22 cellular contexts compared by ENCODE assay signal in genomic region chr4:8164687-8165086, GRCh38. TPM values are rescaled to one million over a fixed set of nuclear protein-coding genes. Genes with fewer than 3 reads are reported as not detected.
A peak's percentile ranks its signal among the peaks of the same experiment; 100 is the strongest.
DNase-seq lines count a peak whose midpoint lies in the region; ATAC-seq, FAIRE-seq and TF ChIP-seq lines count a peak whose summit lies in the region.
"Had no signal": no experiment of that assay in that cellular context is flagged by ENCODE, and none has a peak within 500 bp of the region (broad histone marks: within the 10 kb centered on the region; RNA-seq: fewer than 3 reads in every experiment).

No MANE protein-coding gene starts in this region.

- H3K27me3 ChIP-seq in astrocyte (ENCODE audit: insufficient read depth, low read length) (peaks cover 14% of the 10 kb centered on the region), stomach (no peaks in the 10 kb centered on the region)

- H3K27ac ChIP-seq in astrocyte (ENCODE audit: low read depth, low read length) (no peak overlapping the region), stomach (no peak overlapping the region)
- H3K27ac ChIP-seq: GM23248, KMS-11 had no signal

- no peak for DNase-seq in activated naive CD4-positive, alpha-beta T cell treated with anti-CD3 and anti-CD28 coated beads, Interleukin-2, amount 10 ng/mL, durations not matched to agents 7 days and 5 days
- DNase-seq in activated naive CD4-positive, alpha-beta T cell treated with anti-CD3 and anti-CD28 coated beads, Interleukin-2, amount 50 U/mL, for 72 hours (ENCODE audit: low spot score in 2 of 2), result no peak
- DNase-seq in astrocyte (ENCODE audit: low read depth) (no peak), neural crest cell (ENCODE audit: low read depth, low spot score) (no peak), stomach (no peak), mucosa of descending colon (no peak), dermis blood vessel endothelial cell (no peak)
- DNase-seq: 8988T; DND-41; GM23248; IMR-90; NCI-H1105; NCI-H2029 treated with DMSO at 0.1 percent for 48 hours; NCI-H226; NCI-H774; NK-92 treated with Interleukin-12 subunit alpha and Interleukin-12 subunit beta, amount 100 ng/mL, for 24 hours had no signal

- no peak for TF ChIP-seq CTCF in astrocyte (IDR thresholded peaks at IDR 0.05; ENCODE audit: insufficient read depth, low read depth, low read length)
- no peak for TF ChIP-seq CTCF in neural crest cell (conservative IDR thresholded peaks at IDR 0.05)
- TF ChIP-seq CTCF in stomach (IDR thresholded peaks at IDR 0.05), result no peak
- no peak for TF ChIP-seq CTCF in mucosa of descending colon (IDR thresholded peaks at IDR 0.05)

- no peak overlapping the region for H3K4me3 ChIP-seq in astrocyte (ENCODE audit: insufficient read depth, low read depth, low read length)
- H3K4me3 ChIP-seq in stomach, result no peak overlapping the region
- H3K4me3 ChIP-seq in mucosa of descending colon, result no peak overlapping the region
- H3K4me3 ChIP-seq: GM12878, GM23248, HAP-1 had no signal

- H2AFZ ChIP-seq in astrocyte (ENCODE audit: low read depth, low read length), result no peak overlapping the region
- H2AFZ ChIP-seq: GM23248 had no signal

- no peaks in the 10 kb centered on the region for H3K36me3 Mint-ChIP-seq in activated naive CD4-positive, alpha-beta T cell treated with anti-CD3 and anti-CD28 coated beads, Interleukin-2, amount 10 ng/mL, durations not matched to agents 7 days and 5 days
- H3K36me3 Mint-ChIP-seq in activated naive CD4-positive, alpha-beta T cell treated with anti-CD3 and anti-CD28 coated beads, Interleukin-2, amount 50 U/mL, for 72 hours, result no peaks in the 10 kb centered on the region
- H3K36me3 Mint-ChIP-seq in astrocyte (ENCODE audit: low read depth, unreplicated experiment), result peaks cover 2% of the 10 kb centered on the region
- no peaks in the 10 kb centered on the region for H3K36me3 Mint-ChIP-seq in neural crest cell (ENCODE audit: low read depth)
- H3K36me3 Mint-ChIP-seq in stimulated activated memory B cell treated with anti-CD40 and anti-IgM and Interleukin-4, amounts not matched to agents 10 μg/mL and 1 μg/mL and 100 μg/mL, for 72 hours, result peaks cover 2% of the 10 kb centered on the region

- 78 to 94% (median 91%) methylated on average over 10 of the region's 10 CpGs for WGBS in stomach, 5 donors

- H3K4me1 ChIP-seq in astrocyte (ENCODE audit: insufficient read depth, low read length) (no peaks in the 10 kb centered on the region), stomach (peaks cover 8 to 21% (median 11%) of the 10 kb centered on the region in 4 donors), mucosa of descending colon (ENCODE audit: low read depth) (peaks cover 3% of the 10 kb centered on the region)
- H3K4me1 ChIP-seq: HAP-1 had no signal

- no peak overlapping the region for H3K4me3 Mint-ChIP-seq in activated naive CD4-positive, alpha-beta T cell treated with anti-CD3 and anti-CD28 coated beads, Interleukin-2, amount 10 ng/mL, durations not matched to agents 7 days and 5 days
- H3K4me3 Mint-ChIP-seq in astrocyte (ENCODE audit: unreplicated experiment) (no peak overlapping the region), neural crest cell (no peak overlapping the region)
- H3K4me3 Mint-ChIP-seq in stimulated activated memory B cell treated with anti-CD40 and anti-IgM and Interleukin-4, amounts not matched to agents 10 μg/mL and 1 μg/mL and 100 μg/mL, for 72 hours, result no peak overlapping the region

- H3K4me1 Mint-ChIP-seq in activated naive CD4-positive, alpha-beta T cell treated with anti-CD3 and anti-CD28 coated beads, Interleukin-2, amount 10 ng/mL, durations not matched to agents 7 days and 5 days, result no peaks in the 10 kb centered on the region
- H3K4me1 Mint-ChIP-seq in astrocyte (ENCODE audit: low read depth, unreplicated experiment), result peaks cover 5% of the 10 kb centered on the region
- peaks cover 11% of the 10 kb centered on the region for H3K4me1 Mint-ChIP-seq in neural crest cell
- H3K4me1 Mint-ChIP-seq in stimulated activated memory B cell treated with anti-CD40 and anti-IgM and Interleukin-4, amounts not matched to agents 10 μg/mL and 1 μg/mL and 100 μg/mL, for 72 hours, result peaks cover 73% of the 10 kb centered on the region

- ATAC-seq in activated naive CD4-positive, alpha-beta T cell treated with anti-CD3 and anti-CD28 coated beads, Interleukin-2, amount 50 U/mL, for 72 hours, result no peak
- ATAC-seq in stimulated activated memory B cell treated with anti-CD40 and anti-IgM and Interleukin-4, amounts not matched to agents 10 μg/mL and 1 μg/mL and 100 μg/mL, for 72 hours, result no peak
- ATAC-seq in mucosa of descending colon, result no peak
- ATAC-seq: GM12878, Panc1 had no signal

- H3K79me2 ChIP-seq in astrocyte (ENCODE audit: insufficient read depth, low read length), result no peaks in the 10 kb centered on the region

- H3K36me3 ChIP-seq in astrocyte (ENCODE audit: insufficient read depth, low read length) (no peaks in the 10 kb centered on the region), stomach (no peaks in the 10 kb centered on the region), mucosa of descending colon (ENCODE audit: low read depth) (no peaks in the 10 kb centered on the region)
- H3K36me3 ChIP-seq: HAP-1 had no signal

- no peaks in the 10 kb centered on the region for H4K20me1 ChIP-seq in astrocyte (ENCODE audit: insufficient read depth, low read length)

- no peak overlapping the region for H3K9ac ChIP-seq in astrocyte (ENCODE audit: low read length)
- H3K9ac ChIP-seq: GM23248, KMS-11 had no signal

- TF ChIP-seq EP300 in stomach (IDR thresholded peaks at IDR 0.05), result no peak

- no peak for TF ChIP-seq POLR2A in stomach (IDR thresholded peaks at IDR 0.05)

- intact Hi-C loops in stomach (cut with DNase I; ENCODE audit: low total_unique reads) (no loop called here), mucosa of descending colon (cut with DNase I, micrococcal nuclease) (no loop called here)

- peak overlapping the region; percentile 34 for H3K27ac Mint-ChIP-seq in activated naive CD4-positive, alpha-beta T cell treated with anti-CD3 and anti-CD28 coated beads, Interleukin-2, amount 10 ng/mL, durations not matched to agents 7 days and 5 days
- peak overlapping the region in 1 of 2 donors; percentile 26 for H3K27ac Mint-ChIP-seq in activated naive CD4-positive, alpha-beta T cell treated with anti-CD3 and anti-CD28 coated beads, Interleukin-2, amount 50 U/mL, for 72 hours
- peak overlapping the region; percentile 53 for H3K27ac Mint-ChIP-seq in astrocyte (ENCODE audit: unreplicated experiment)
- peak overlapping the region; percentile 38 for H3K27ac Mint-ChIP-seq in neural crest cell (ENCODE audit: unreplicated experiment)
- peak overlapping the region; percentile 93 for H3K27ac Mint-ChIP-seq in stimulated activated memory B cell treated with anti-CD40 and anti-IgM and Interleukin-4, amounts not matched to agents 10 μg/mL and 1 μg/mL and 100 μg/mL, for 72 hours

- H3K4me2 ChIP-seq in astrocyte (ENCODE audit: low read length), result no peak overlapping the region
- H3K4me2 ChIP-seq: KMS-11 had no signal

- peaks cover 18% of the 10 kb centered on the region for H3K9me3 Mint-ChIP-seq in activated naive CD4-positive, alpha-beta T cell treated with anti-CD3 and anti-CD28 coated beads, Interleukin-2, amount 10 ng/mL, durations not matched to agents 7 days and 5 days
- H3K9me3 Mint-ChIP-seq in activated naive CD4-positive, alpha-beta T cell treated with anti-CD3 and anti-CD28 coated beads, Interleukin-2, amount 50 U/mL, for 72 hours, result peaks cover 0 to 9% of the 10 kb centered on the region in 2 donors
- H3K9me3 Mint-ChIP-seq in astrocyte (ENCODE audit: unreplicated experiment) (peaks cover 13% of the 10 kb centered on the region), neural crest cell (no peaks in the 10 kb centered on the region)
- peaks cover 15% of the 10 kb centered on the region for H3K9me3 Mint-ChIP-seq in stimulated activated memory B cell treated with anti-CD40 and anti-IgM and Interleukin-4, amounts not matched to agents 10 μg/mL and 1 μg/mL and 100 μg/mL, for 72 hours

- no peak for FAIRE-seq in astrocyte (lab: Jason Lieb, UNC)
- FAIRE-seq: GM12878, HTR-8/SVneo had no signal

- peaks cover 39% of the 10 kb centered on the region for H3K27me3 Mint-ChIP-seq in activated naive CD4-positive, alpha-beta T cell treated with anti-CD3 and anti-CD28 coated beads, Interleukin-2, amount 10 ng/mL, durations not matched to agents 7 days and 5 days
- H3K27me3 Mint-ChIP-seq in astrocyte (ENCODE audit: low read depth, unreplicated experiment), result peaks cover 68% of the 10 kb centered on the region
- H3K27me3 Mint-ChIP-seq in neural crest cell (ENCODE audit: low read depth), result peaks cover 6% of the 10 kb centered on the region
- H3K27me3 Mint-ChIP-seq in stimulated activated memory B cell treated with anti-CD40 and anti-IgM and Interleukin-4, amounts not matched to agents 10 μg/mL and 1 μg/mL and 100 μg/mL, for 72 hours, result no peaks in the 10 kb centered on the region

- H3K9me3 ChIP-seq in astrocyte (ENCODE audit: insufficient read depth, low read depth, low read length) (peaks cover 10% of the 10 kb centered on the region), stomach (peaks cover 0 to 14% (median 10%) of the 10 kb centered on the region in 4 donors), mucosa of descending colon (peaks cover 6% of the 10 kb centered on the region)

- CTCF ChIA-PET in activated naive CD4-positive, alpha-beta T cell treated with anti-CD3 and anti-CD28 coated beads, Interleukin-2, amount 10 ng/mL, durations not matched to agents 7 days and 5 days (lab: Charles Lee), result no interaction called here

RNA-seq across cellular contexts. Expression of gene ABLIM2, which starts 6.1 kb away (rescaled TPM):
- total RNA-seq in activated naive CD4-positive, alpha-beta T cell treated with anti-CD3 and anti-CD28 coated beads, Interleukin-2, amount 50 U/mL, for 72 hours, result under 1 TPM; 0.27 to 0.41 TPM
- total RNA-seq in astrocyte (0.36 and 0.50 TPM in 2 replicates), neural crest cell (3.8 and 6.8 TPM in 2 replicates), stomach (10 to 100 TPM in 2 of 5 donors, 1 to 10 TPM in 3; 3.1 to 28.0 (median 9.4) TPM), mucosa of descending colon (10 to 100 TPM; 15.0 to 15.8 (median 15.5) TPM), dermis blood vessel endothelial cell (8.8 and 10.8 TPM in 2 replicates)
- polyA plus RNA-seq in stomach, result 1 to 10 TPM; 2.3 to 5.8 (median 2.4) TPM
- total RNA-seq: GM23248 had no signal
- polyA plus RNA-seq: GM23248 had no signal

RNA-seq across cellular contexts. Expression of gene SH3TC1, which starts 34.4 kb away (rescaled TPM):
- 10 to 100 TPM; 12.2 to 22.2 TPM for total RNA-seq in activated naive CD4-positive, alpha-beta T cell treated with anti-CD3 and anti-CD28 coated beads, Interleukin-2, amount 50 U/mL, for 72 hours
- total RNA-seq in astrocyte (1.2 and 1.8 TPM in 2 replicates), neural crest cell (2.5 and 2.7 TPM in 2 replicates), stomach (10 to 100 TPM; 22.8 to 96.2 (median 52.5) TPM), mucosa of descending colon (10 to 100 TPM; 10.3 to 13.6 (median 11.7) TPM), dermis blood vessel endothelial cell (148 and 217 TPM in 2 replicates)
- polyA plus RNA-seq in stomach, result 10 to 100 TPM; 12.0 to 18.2 (median 13.9) TPM
